Comparison of ENCODE assay signal across 9 cellular contexts in the genomic region with DNA sequence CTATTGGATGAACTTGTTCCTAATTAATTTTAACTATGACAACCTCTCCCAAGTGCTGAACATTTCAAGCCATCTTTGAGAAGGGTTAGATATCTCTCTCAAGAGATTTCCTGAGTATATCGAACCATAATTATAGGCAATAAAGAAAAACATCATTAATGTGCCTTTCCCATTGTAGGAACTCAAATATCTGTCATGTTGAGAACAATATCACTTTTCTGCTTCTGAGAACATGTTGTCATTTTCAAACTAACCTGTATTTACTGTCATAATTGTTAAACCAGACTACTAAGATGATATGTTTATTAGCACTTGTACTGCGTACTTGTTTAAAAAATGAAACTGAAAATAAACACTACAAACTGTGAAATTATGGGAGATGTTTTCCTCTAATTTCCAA. TPM values are rescaled to one million over a fixed set of nuclear protein-coding genes. Genes with fewer than 3 reads are reported as not detected.
DNase-seq lines count a peak whose midpoint lies in the region; ATAC-seq, FAIRE-seq and TF ChIP-seq lines count a peak whose summit lies in the region.
"Had no signal": no experiment of that assay in that cellular context is flagged by ENCODE, and none has a peak within 500 bp of the region (broad histone marks: within the 10 kb centered on the region; RNA-seq: fewer than 3 reads in every experiment).

No MANE protein-coding gene starts in this region.

- WGBS in thyroid gland, 2 donors = 63% methylated on average over 2 of the region's 2 CpGs

- no peak for TF ChIP-seq POLR2A in thyroid gland (IDR thresholded peaks at IDR 0.05)

- no peaks in the 10 kb centered on the region for H3K9me3 Mint-ChIP-seq in activated naive CD4-positive, alpha-beta T cell treated with anti-CD3 and anti-CD28 coated beads, Interleukin-2, amount 50 U/mL, for 24 hours
- no peaks in the 10 kb centered on the region for H3K9me3 Mint-ChIP-seq in activated naive CD4-positive, alpha-beta T cell treated with anti-CD3 and anti-CD28 coated beads for 36 hours
- H3K9me3 Mint-ChIP-seq in activated B cell treated with CpG ODN at 0.5 μM for 24 hours = no peaks in the 10 kb centered on the region

- intact Hi-C loops in activated naive CD4-positive, alpha-beta T cell treated with anti-CD3 and anti-CD28 coated beads for 36 hours (cut with micrococcal nuclease) = loop anchor here (5.0 kb wide), 3 partner anchors 277 to 853 kb away; partner anchors contain the start of genes CC2D1B and RNF11
- intact Hi-C loops in activated B cell treated with CpG ODN at 0.5 μM for 24 hours (cut with micrococcal nuclease) = loop anchor here (5.0 kb wide), 1 partner anchor 277 kb away; the partner anchor contains the start of gene RNF11
- intact Hi-C loops in kidney (cut with DNase I) = no loop called here
- intact Hi-C loops in thyroid gland (cut with DNase I) = no loop called here

- H3K27ac Mint-ChIP-seq in activated naive CD4-positive, alpha-beta T cell treated with anti-CD3 and anti-CD28 coated beads, Interleukin-2, amount 50 U/mL, for 24 hours = peak overlapping the region; percentile 11
- no peak overlapping the region for H3K27ac Mint-ChIP-seq in activated naive CD4-positive, alpha-beta T cell treated with anti-CD3 and anti-CD28 coated beads for 36 hours
- peak overlapping the region; percentile 65 for H3K27ac Mint-ChIP-seq in activated B cell treated with CpG ODN at 0.5 μM for 24 hours

- TF ChIP-seq CTCF in activated B cell treated with CpG ODN at 0.5 μM for 24 hours (IDR thresholded peaks at IDR 0.05) (no peak), kidney (IDR thresholded peaks at IDR 0.05; ENCODE audit: borderline replicate concordance, extremely low read depth, insufficient read depth) (no peak), thyroid gland (IDR thresholded peaks at IDR 0.05) (no peak)

- no peaks in the 10 kb centered on the region for H3K9me3 ChIP-seq in kidney (ENCODE audit: control insufficient read depth in 1 of 2, low read length in 2 of 2)
- H3K9me3 ChIP-seq in thyroid gland = no peaks in the 10 kb centered on the region

- H3K9ac ChIP-seq in kidney (ENCODE audit: low read length in 2 of 2) = peak overlapping the region; percentile 21 to 33

- DNase-seq in activated naive CD4-positive, alpha-beta T cell treated with anti-CD3 and anti-CD28 coated beads for 36 hours = no peak
- no peak for DNase-seq in activated B cell treated with CpG ODN at 0.5 μM for 24 hours
- DNase-seq in kidney = no peak
- no peak for DNase-seq in thyroid gland
- no peak for DNase-seq in SIG-M5 (lab: John Stamatoyannopoulos, UW)
- no peak for DNase-seq in LoVo (ENCODE audit: low spot score)

- H3K4me3 ChIP-seq in kidney (ENCODE audit: low read length in 2 of 2) (peak overlapping the region; percentile 21 to 49), thyroid gland (replicated peaks in 1 of 3) (no peak overlapping the region)

- peak overlapping the region; percentile 60 for H3K4me3 Mint-ChIP-seq in activated naive CD4-positive, alpha-beta T cell treated with anti-CD3 and anti-CD28 coated beads, Interleukin-2, amount 50 U/mL, for 24 hours
- H3K4me3 Mint-ChIP-seq in activated naive CD4-positive, alpha-beta T cell treated with anti-CD3 and anti-CD28 coated beads for 36 hours = no peak overlapping the region
- H3K4me3 Mint-ChIP-seq in activated B cell treated with CpG ODN at 0.5 μM for 24 hours = peak overlapping the region; percentile 97

- peaks cover 81% of the 10 kb centered on the region for H3K4me1 Mint-ChIP-seq in activated naive CD4-positive, alpha-beta T cell treated with anti-CD3 and anti-CD28 coated beads, Interleukin-2, amount 50 U/mL, for 24 hours
- peaks cover 64% of the 10 kb centered on the region for H3K4me1 Mint-ChIP-seq in activated naive CD4-positive, alpha-beta T cell treated with anti-CD3 and anti-CD28 coated beads for 36 hours (ENCODE audit: low read depth)
- peaks cover 76% of the 10 kb centered on the region for H3K4me1 Mint-ChIP-seq in activated B cell treated with CpG ODN at 0.5 μM for 24 hours

- H3K36me3 ChIP-seq in kidney (ENCODE audit: control insufficient read depth in 1 of 2, insufficient read depth in 2 of 2, low read length in 2 of 2) (no peaks in the 10 kb centered on the region), thyroid gland (no peaks in the 10 kb centered on the region)

- FAIRE-seq in kidney (lab: Jason Lieb, UNC) = no peak

- no peak for ATAC-seq in activated B cell treated with CpG ODN at 0.5 μM for 24 hours (ENCODE audit: low read depth)
- ATAC-seq in HG02759 (IDR thresholded peaks at IDR 0.05; ENCODE audit: unreplicated experiment) = no peak

- peaks cover 16 to 43% of the 10 kb centered on the region in 2 donors for H3K4me1 ChIP-seq in kidney (ENCODE audit: control insufficient read depth in 1 of 2, insufficient read depth in 1 of 2, low read depth in 1 of 2, low read length in 2 of 2)
- peaks cover 50 to 64% of the 10 kb centered on the region in 2 donors for H3K4me1 ChIP-seq in thyroid gland

- H3K27ac ChIP-seq in kidney (ENCODE audit: low read depth in 2 of 2, low read length in 2 of 2) (peak overlapping the region in 1 of 2 donors; percentile 81), thyroid gland (peak overlapping the region; percentile 10 to 88 (median 38))
- H3K27ac ChIP-seq: C4-2B had no signal

- H3K27me3 ChIP-seq in thyroid gland = no peaks in the 10 kb centered on the region

- POLR2A ChIA-PET in activated B cell treated with CpG ODN at 0.5 μM for 24 hours (lab: Charles Lee) = interaction anchor here (5.2 kb wide), 1 partner anchor 9 kb away, joined by 88 read pairs; no protein-coding TSS in a partner anchor

- H3K36me3 Mint-ChIP-seq in activated naive CD4-positive, alpha-beta T cell treated with anti-CD3 and anti-CD28 coated beads, Interleukin-2, amount 50 U/mL, for 24 hours = no peaks in the 10 kb centered on the region
- H3K36me3 Mint-ChIP-seq in activated naive CD4-positive, alpha-beta T cell treated with anti-CD3 and anti-CD28 coated beads for 36 hours (ENCODE audit: low read depth) = peaks cover 5% of the 10 kb centered on the region
- H3K36me3 Mint-ChIP-seq in activated B cell treated with CpG ODN at 0.5 μM for 24 hours (ENCODE audit: low read depth) = peaks cover 18% of the 10 kb centered on the region

- CTCF ChIA-PET in activated naive CD4-positive, alpha-beta T cell treated with anti-CD3 and anti-CD28 coated beads for 36 hours (lab: Charles Lee) = interaction anchor here (0.6 kb wide), 1 partner anchor 255 kb away, joined by 3 read pairs; no protein-coding TSS in a partner anchor
- CTCF ChIA-PET in activated B cell treated with CpG ODN at 0.5 μM for 24 hours (lab: Charles Lee) = interaction anchor here (1.5 kb wide), 1 partner anchor 11 kb away, joined by 4 read pairs; no protein-coding TSS in a partner anchor

- no peaks in the 10 kb centered on the region for H3K27me3 Mint-ChIP-seq in activated naive CD4-positive, alpha-beta T cell treated with anti-CD3 and anti-CD28 coated beads, Interleukin-2, amount 50 U/mL, for 24 hours
- no peaks in the 10 kb centered on the region for H3K27me3 Mint-ChIP-seq in activated naive CD4-positive, alpha-beta T cell treated with anti-CD3 and anti-CD28 coated beads for 36 hours (ENCODE audit: low read depth)
- no peaks in the 10 kb centered on the region for H3K27me3 Mint-ChIP-seq in activated B cell treated with CpG ODN at 0.5 μM for 24 hours

RNA-seq across cellular contexts. Expression of gene EPS15, which starts 4.3 kb away (rescaled TPM):
- 10 to 100 TPM; 56.0 to 57.0 TPM for total RNA-seq in activated naive CD4-positive, alpha-beta T cell treated with anti-CD3 and anti-CD28 coated beads for 36 hours
- total RNA-seq in activated B cell treated with CpG ODN at 0.5 μM for 24 hours (150 and 151 TPM in 2 replicates), kidney (91.3 TPM), thyroid gland (100 to 1,000 TPM in 3 of 4 donors, 10 to 100 TPM in 1; 88.0 to 128 (median 102) TPM)
- 17.5 TPM for polyA plus RNA-seq in kidney (ENCODE audit: insufficient read depth, low read depth, low replicate concordance)

Comparison
In these comparisons a context has a peak if more than half of its experiments do, and no peak if none do; other contexts are left out.
1. H3K4me3 ChIP-seq: peak in kidney (2 of 2); none in thyroid gland (0 of 3).
2. intact Hi-C loops: an anchor here in activated naive CD4-positive, alpha-beta T cell treated with anti-CD3 and anti-CD28 coated beads for 36 hours (5.0 kb wide) and activated B cell treated with CpG ODN at 0.5 μM for 24 hours (5.0 kb wide); none called in kidney and thyroid gland.